19 cellular contexts compared by ENCODE assay signal in genomic region chr1:210645582-210646257, GRCh38.
A peak's percentile ranks its signal among the peaks of the same experiment; 100 is the strongest.
DNase-seq lines count a peak whose midpoint lies in the region; ATAC-seq, FAIRE-seq and TF ChIP-seq lines count a peak whose summit lies in the region.
"Had no signal": no experiment of that assay in that cellular context is flagged by ENCODE, and none has a peak within 500 bp of the region (broad histone marks: within the 10 kb centered on the region; RNA-seq: fewer than 3 reads in every experiment).

No MANE protein-coding gene starts in this region.

- no peak for TF ChIP-seq RAD21 in HepG2 (CRISPR knock-in tag; IDR thresholded peaks at IDR 0.05)

- H3K9me3 Mint-ChIP-seq in endodermal cell (no peaks in the 10 kb centered on the region), neural progenitor cell (no peaks in the 10 kb centered on the region)
- H3K9me3 Mint-ChIP-seq: CD8-positive, alpha-beta memory T cell had no signal

- TF ChIP-seq CTCF in HepG2 (CRISPR knock-in tag; IDR thresholded peaks at IDR 0.05) (no peak), right lobe of liver (IDR thresholded peaks at IDR 0.05) (no peak), endodermal cell (conservative IDR thresholded peaks at IDR 0.05) (no peak), neural progenitor cell (IDR thresholded peaks at IDR 0.05) (no peak), tibial artery (IDR thresholded peaks at IDR 0.05) (no peak)

- peak; percentile 42 for DNase-seq in HepG2 (ENCODE audit: low spot score)
- no peak for DNase-seq in right lobe of liver
- no peak for DNase-seq in endodermal cell
- DNase-seq in neural progenitor cell (ENCODE audit: low spot score) = peak; percentile 31
- no peak for DNase-seq in tibial artery
- DNase-seq in NCI-H2196 (lab: John Stamatoyannopoulos, UW; ENCODE audit: unreplicated experiment) = no peak
- DNase-seq in NCI-H1694 treated with DMSO at 0.1 percent for 48 hours (lab: John Stamatoyannopoulos, UW) = no peak
- DNase-seq in nucleus accumbens (lab: John Stamatoyannopoulos, UW) = no peak
- DNase-seq: CD8-positive, alpha-beta memory T cell; GDM1; GOT3; NCI-H1417 treated with DMSO at 0.1 percent for 48 hours; NCI-H1930; NCI-H446 treated with DMSO at 0.1 percent for 48 hours; NCI-H774; SW 1271 had no signal

- peak overlapping the region; percentile 49 for H3K4me2 ChIP-seq in HepG2 (ENCODE audit: low read depth, low read length)
- H3K4me2 ChIP-seq in neural progenitor cell = peak overlapping the region; percentile 73
- H3K4me2 ChIP-seq: A549 had no signal

- H3K27me3 ChIP-seq in HepG2 (ENCODE audit: control insufficient read depth in 1 of 2, insufficient read depth in 2 of 2, low read length in 2 of 2) (no peaks in the 10 kb centered on the region), right lobe of liver (no peaks in the 10 kb centered on the region), endodermal cell (ENCODE audit: control insufficient read depth, insufficient read depth, low read length, poor library complexity, severe bottlenecking) (peaks cover 49% of the 10 kb centered on the region), neural progenitor cell (no peaks in the 10 kb centered on the region), tibial artery (no peaks in the 10 kb centered on the region)
- H3K27me3 ChIP-seq: BLaER1 treated with 17β-estradiol and CSF1 and Interleukin-3, amounts not matched to agents 10 nM and 100 nM had no signal

- no peak for FAIRE-seq in HepG2 (lab: Jason Lieb, UNC)
- FAIRE-seq: A549 had no signal

- H3K4me1 ChIP-seq in HepG2 (ENCODE audit: insufficient read depth, low read length) (peaks cover 38% of the 10 kb centered on the region), right lobe of liver (peaks cover 0 to 4% (median 0%) of the 10 kb centered on the region in 4 donors), endodermal cell (ENCODE audit: control insufficient read depth, insufficient read depth, low read length) (peaks cover 10% of the 10 kb centered on the region), neural progenitor cell (peaks cover 31% of the 10 kb centered on the region), tibial artery (no peaks in the 10 kb centered on the region)

- peaks cover 13% of the 10 kb centered on the region for H3F3A ChIP-seq in neural progenitor cell (ENCODE audit: low read depth)

- H3K27ac ChIP-seq in HepG2 (ENCODE audit: extremely low read length, insufficient read depth, low read length) = peak overlapping the region; percentile 21
- H3K27ac ChIP-seq in right lobe of liver = no peak overlapping the region
- H3K27ac ChIP-seq in endodermal cell (ENCODE audit: low read depth, low read length) = no peak overlapping the region
- H3K27ac ChIP-seq in neural progenitor cell = peak overlapping the region; percentile 84
- H3K27ac ChIP-seq in tibial artery = no peak overlapping the region
- H3K27ac ChIP-seq: BLaER1 treated with 17β-estradiol and CSF1 and Interleukin-3, amounts not matched to agents 10 nM and 100 nM had no signal

- 43% methylated on average over 7 of the region's 7 CpGs for WGBS in HepG2 (ENCODE audit: low lambda C conversion rate)
- WGBS in right lobe of liver (ENCODE audit: insufficient coverage, low coverage, low lambda C conversion rate, missing lambda C conversion rate) = 51% methylated on average over 5 of the region's 7 CpGs
- WGBS in endodermal cell (ENCODE audit: insufficient coverage in 1 of 2, insufficient read length in 1 of 2), 2 experiments = 77 to 92% methylated on average over 5 to 7 of the region's 7 CpGs

- no peak for TF ChIP-seq EP300 in HepG2 (IDR thresholded peaks at IDR 0.05; ENCODE audit: low read depth in 2 of 2, low read length in 2 of 2)
- no peak for TF ChIP-seq EP300 in HepG2 (CRISPR knock-in tag; IDR thresholded peaks at IDR 0.05; ENCODE audit: borderline replicate concordance)

- in situ Hi-C loops in HepG2 (cut with HindIII; ENCODE audit: extremely low pct_ligation_motif_present, low pct_unique_long_range_greater_than_20kb) = no loop called here

- H3K4me1 Mint-ChIP-seq in endodermal cell (peaks cover 23% of the 10 kb centered on the region), neural progenitor cell (peaks cover 23% of the 10 kb centered on the region)

- H3K9ac ChIP-seq in HepG2 (ENCODE audit: insufficient read depth, low read depth, low read length) = no peak overlapping the region
- no peak overlapping the region for H3K9ac ChIP-seq in endodermal cell (ENCODE audit: extremely low read depth, low read length, poor library complexity, severe bottlenecking)
- no peak overlapping the region for H3K9ac ChIP-seq in neural progenitor cell
- H3K9ac ChIP-seq: BLaER1 treated with 17β-estradiol and CSF1 and Interleukin-3, amounts not matched to agents 10 nM and 100 nM had no signal

- intact Hi-C loops in HepG2 (cut with micrococcal nuclease; ENCODE audit: unreplicated experiment) = no loop called here
- intact Hi-C loops in right lobe of liver (cut with DNase I) = no loop called here
- intact Hi-C loops in tibial artery (cut with DNase I; ENCODE audit: low total_unique reads) = loop anchor here (5.0 kb wide), 1 partner anchor 1258 kb away; no protein-coding TSS in a partner anchor

- H2AFZ ChIP-seq in HepG2 (ENCODE audit: low read length) (no peak overlapping the region), neural progenitor cell (replicated peaks) (no peak overlapping the region)

- peak; percentile 84 for ATAC-seq in HepG2
- no peak for ATAC-seq in right lobe of liver
- ATAC-seq: A549, Right ventricle myocardium inferior had no signal

- H3K4me3 ChIP-seq in HepG2 (replicated peaks in 1 of 3; ENCODE audit: insufficient read depth in 1 of 3, low read depth in 2 of 3, low read length in 3 of 3) (no peak overlapping the region), right lobe of liver (no peak overlapping the region), endodermal cell (ENCODE audit: low read length) (peak overlapping the region; percentile 25), neural progenitor cell (peak overlapping the region; percentile 27), tibial artery (no peak overlapping the region)
- H3K4me3 ChIP-seq: A549; BLaER1 treated with 17β-estradiol and CSF1 and Interleukin-3, amounts not matched to agents 10 nM and 100 nM had no signal

- no peak overlapping the region for H3K4me3 Mint-ChIP-seq in endodermal cell
- H3K4me3 Mint-ChIP-seq in neural progenitor cell = no peak overlapping the region
- H3K4me3 Mint-ChIP-seq: CD8-positive, alpha-beta memory T cell had no signal

- H3K9me3 ChIP-seq in HepG2 (ENCODE audit: low read length) (no peaks in the 10 kb centered on the region), right lobe of liver (no peaks in the 10 kb centered on the region), endodermal cell (ENCODE audit: control insufficient read depth, low read length) (no peaks in the 10 kb centered on the region), neural progenitor cell (ENCODE audit: low read depth) (no peaks in the 10 kb centered on the region), tibial artery (no peaks in the 10 kb centered on the region)
- H3K9me3 ChIP-seq: A549; BLaER1 treated with 17β-estradiol and CSF1 and Interleukin-3, amounts not matched to agents 10 nM and 100 nM had no signal

- no peak for TF ChIP-seq POLR2A in HepG2 (IDR thresholded peaks at IDR 0.05; ENCODE audit: insufficient read depth in 1 of 2, low read depth in 2 of 2, low read length in 2 of 2)
- no peak for TF ChIP-seq POLR2A in right lobe of liver (IDR thresholded peaks at IDR 0.05)

- CTCF ChIA-PET in HepG2 (lab: Yijun Ruan, JAX; ENCODE audit: low intra/inter-chr PET ratio, low total read pairs) = no interaction called here

- H3K79me2 ChIP-seq in HepG2 (ENCODE audit: insufficient read depth, low read length) (no peaks in the 10 kb centered on the region), neural progenitor cell (ENCODE audit: low read depth) (no peaks in the 10 kb centered on the region)

- H3K36me3 ChIP-seq in HepG2 (replicated peaks in 1 of 2; ENCODE audit: control insufficient read depth in 1 of 2, insufficient read depth in 2 of 2, low read length in 2 of 2) (no peaks in the 10 kb centered on the region), right lobe of liver (no peaks in the 10 kb centered on the region), endodermal cell (ENCODE audit: control insufficient read depth, insufficient read depth, low read length) (no peaks in the 10 kb centered on the region), neural progenitor cell (no peaks in the 10 kb centered on the region), tibial artery (no peaks in the 10 kb centered on the region)
- H3K36me3 ChIP-seq: BLaER1 treated with 17β-estradiol and CSF1 and Interleukin-3, amounts not matched to agents 10 nM and 100 nM had no signal

- H3K36me3 Mint-ChIP-seq in endodermal cell (ENCODE audit: low read depth) = no peaks in the 10 kb centered on the region
- H3K36me3 Mint-ChIP-seq in neural progenitor cell = no peaks in the 10 kb centered on the region

- POLR2A ChIA-PET in HepG2 (lab: Yijun Ruan, JAX) = no interaction called here

- H3K27ac Mint-ChIP-seq in endodermal cell = no peak overlapping the region
- peak overlapping the region; percentile 92 for H3K27ac Mint-ChIP-seq in neural progenitor cell
- H3K27ac Mint-ChIP-seq: CD8-positive, alpha-beta memory T cell had no signal

- no TSS peak for BruUV-seq in HepG2 (replicated peaks; lab: Mats Ljungman, UMichigan)

- H3K27me3 Mint-ChIP-seq in endodermal cell (ENCODE audit: insufficient read depth) = peaks cover 58% of the 10 kb centered on the region
- H3K27me3 Mint-ChIP-seq in neural progenitor cell (ENCODE audit: insufficient read depth, low read depth) = no peaks in the 10 kb centered on the region
- H3K27me3 Mint-ChIP-seq: CD8-positive, alpha-beta memory T cell had no signal

- H4K20me1 ChIP-seq in HepG2 (ENCODE audit: insufficient read depth, low read length) (no peaks in the 10 kb centered on the region), neural progenitor cell (ENCODE audit: low read depth) (no peaks in the 10 kb centered on the region)
- H4K20me1 ChIP-seq: BLaER1 treated with 17β-estradiol and CSF1 and Interleukin-3, amounts not matched to agents 10 nM and 100 nM had no signal

TF ChIP-seq in HepG2, 621 proteins besides CTCF, POLR2A, EP300 and RAD21 (continues in another document):
- TF ChIP-seq PLSCR1 (CRISPR knock-in tag; IDR thresholded peaks at IDR 0.05; ENCODE audit: borderline replicate concordance) (no peak), SOX6 (IDR thresholded peaks at IDR 0.05) (no peak), SOX6 (CRISPR knock-in tag; IDR thresholded peaks at IDR 0.05) (peak; percentile 63), ZNF879 (CRISPR knock-in tag; IDR thresholded peaks at IDR 0.05) (no peak), SOX5 (CRISPR knock-in tag; IDR thresholded peaks at IDR 0.05; ENCODE audit: borderline replicate concordance) (peak; percentile 39; the same call in 1 of the 2 replicates)

Comparison
In these comparisons a context has a peak if more than half of its experiments do, and no peak if none do; other contexts are left out.
1. DNase-seq: peak in HepG2 (single experiment) and neural progenitor cell (single experiment); none in right lobe of liver (0 of 3), endodermal cell (single experiment), tibial artery (0 of 2), NCI-H2196 (single experiment), NCI-H1694 treated with DMSO at 0.1 percent for 48 hours (single experiment) and nucleus accumbens (0 of 56).
2. H3K27ac ChIP-seq: peak in HepG2 (single experiment) and neural progenitor cell (single experiment); none in right lobe of liver (0 of 3), endodermal cell (single experiment) and tibial artery (0 of 2).
3. H3K4me3 ChIP-seq: peak in endodermal cell (single experiment) and neural progenitor cell (single experiment); none in HepG2 (0 of 3), right lobe of liver (0 of 3) and tibial artery (0 of 2).